In genomic region chr2:29518988-29519925, GRCh38 we compare ENCODE assay signal across 15 cellular contexts.
A peak's percentile ranks its signal among the peaks of the same experiment; 100 is the strongest.
DNase-seq lines count a peak whose midpoint lies in the region; FAIRE-seq and TF ChIP-seq lines count a peak whose summit lies in the region.
"Had no signal": no experiment of that assay in that cellular context is flagged by ENCODE, and none has a peak within 500 bp of the region (broad histone marks: within the 10 kb centered on the region; RNA-seq: fewer than 3 reads in every experiment).

No MANE protein-coding gene starts in this region.

- peaks cover 6% of the 10 kb centered on the region for H3K27me3 Mint-ChIP-seq in activated CD4-positive, alpha-beta memory T cell treated with anti-CD3 and anti-CD28 coated beads, Interleukin-2, amount 10 ng/mL, durations not matched to agents 7 days and 5 days

- DNase-seq in MV-4-11 (lab: John Stamatoyannopoulos, UW), result peak; percentile 59
- DNase-seq in fibroblast of gingiva (ENCODE audit: low read depth), result peak; percentile 81
- DNase-seq in non-pigmented ciliary epithelial cell (ENCODE audit: low read depth), result peak; percentile 42
- no peak for DNase-seq in activated CD4-positive, alpha-beta memory T cell treated with anti-CD3 and anti-CD28 coated beads, Interleukin-2, amount 10 ng/mL, durations not matched to agents 7 days and 5 days
- DNase-seq in amygdala (lab: John Stamatoyannopoulos, UW), result no peak
- no peak for DNase-seq in activated gamma-delta T cell (lab: John Stamatoyannopoulos, UW)
- DNase-seq in GM12892 (ENCODE audit: insufficient read length), result no peak
- DNase-seq: activated gamma-delta T cell treated with Interleukin-2 at 50 U/mL for 16 hours; esophagus squamous epithelium; naive thymus-derived CD4-positive, alpha-beta T cell; NCI-H187; NCI-H748 treated with DMSO at 0.1 percent for 48 hours; right cardiac atrium had no signal

- CTCF ChIA-PET in activated CD4-positive, alpha-beta memory T cell treated with anti-CD3 and anti-CD28 coated beads, Interleukin-2, amount 10 ng/mL, durations not matched to agents 7 days and 5 days (lab: Charles Lee), result no interaction called here

- H3K4me3 Mint-ChIP-seq in activated CD4-positive, alpha-beta memory T cell treated with anti-CD3 and anti-CD28 coated beads, Interleukin-2, amount 10 ng/mL, durations not matched to agents 7 days and 5 days, result no peak overlapping the region
- H3K4me3 Mint-ChIP-seq: naive thymus-derived CD4-positive, alpha-beta T cell had no signal

- no peaks in the 10 kb centered on the region for H4K20me1 ChIP-seq in BLaER1 treated with 17β-estradiol and CSF1 and Interleukin-3, amounts not matched to agents 10 nM and 100 nM

- no peaks in the 10 kb centered on the region for H3K36me3 ChIP-seq in BLaER1 treated with 17β-estradiol and CSF1 and Interleukin-3, amounts not matched to agents 10 nM and 100 nM
- H3K36me3 ChIP-seq: esophagus squamous epithelium had no signal

- H3K27me3 ChIP-seq in BLaER1 treated with 17β-estradiol and CSF1 and Interleukin-3, amounts not matched to agents 10 nM and 100 nM, result no peaks in the 10 kb centered on the region

- H3K36me3 Mint-ChIP-seq in activated CD4-positive, alpha-beta memory T cell treated with anti-CD3 and anti-CD28 coated beads, Interleukin-2, amount 10 ng/mL, durations not matched to agents 7 days and 5 days (ENCODE audit: low read depth), result no peaks in the 10 kb centered on the region
- H3K36me3 Mint-ChIP-seq: naive thymus-derived CD4-positive, alpha-beta T cell had no signal

- POLR2A ChIA-PET in activated CD4-positive, alpha-beta memory T cell treated with anti-CD3 and anti-CD28 coated beads, Interleukin-2, amount 10 ng/mL, durations not matched to agents 7 days and 5 days (lab: Charles Lee), result no interaction called here

- no peak overlapping the region for H3K4me3 ChIP-seq in BLaER1 treated with 17β-estradiol and CSF1 and Interleukin-3, amounts not matched to agents 10 nM and 100 nM
- H3K4me3 ChIP-seq: esophagus squamous epithelium had no signal

- no peak for FAIRE-seq in GM12892 (lab: Jason Lieb, UNC)
- FAIRE-seq: islet of Langerhans had no signal

- no peak for TF ChIP-seq POLR2A in GM12892 (IDR thresholded peaks at IDR 0.05; ENCODE audit: low read depth, low read length)

- H3K4me1 Mint-ChIP-seq in activated CD4-positive, alpha-beta memory T cell treated with anti-CD3 and anti-CD28 coated beads, Interleukin-2, amount 10 ng/mL, durations not matched to agents 7 days and 5 days, result no peaks in the 10 kb centered on the region

- no peak overlapping the region for H3K27ac Mint-ChIP-seq in activated CD4-positive, alpha-beta memory T cell treated with anti-CD3 and anti-CD28 coated beads, Interleukin-2, amount 10 ng/mL, durations not matched to agents 7 days and 5 days
- H3K27ac Mint-ChIP-seq: naive thymus-derived CD4-positive, alpha-beta T cell had no signal

- no peaks in the 10 kb centered on the region for H3K9me3 Mint-ChIP-seq in activated CD4-positive, alpha-beta memory T cell treated with anti-CD3 and anti-CD28 coated beads, Interleukin-2, amount 10 ng/mL, durations not matched to agents 7 days and 5 days

- peaks cover 0 to 30% (median 14%) of the 10 kb centered on the region in 10 experiments; a peak in 8 of 20 replicates for H3K4me1 ChIP-seq in BLaER1 treated with 17β-estradiol and CSF1 and Interleukin-3, amounts not matched to agents 10 nM and 100 nM

- no peak overlapping the region for H3K9ac ChIP-seq in BLaER1 treated with 17β-estradiol and CSF1 and Interleukin-3, amounts not matched to agents 10 nM and 100 nM

- H3K4me2 ChIP-seq in BLaER1 treated with 17β-estradiol and CSF1 and Interleukin-3, amounts not matched to agents 10 nM and 100 nM, result peak overlapping the region in 7 of 11 experiments; percentile 4 to 57 (median 43); a peak in 8 of 22 replicates

- H3K9me3 ChIP-seq in BLaER1 treated with 17β-estradiol and CSF1 and Interleukin-3, amounts not matched to agents 10 nM and 100 nM (replicated peaks in 1 of 11), result no peaks in the 10 kb centered on the region
- H3K9me3 ChIP-seq: esophagus squamous epithelium had no signal

- H3K27ac ChIP-seq in BLaER1 treated with 17β-estradiol and CSF1 and Interleukin-3, amounts not matched to agents 10 nM and 100 nM, result peak overlapping the region in 5 of 11 experiments; percentile 13 to 33 (median 20); a peak in 2 of 22 replicates
- H3K27ac ChIP-seq: esophagus squamous epithelium had no signal

Comparison
In these comparisons a context has a peak if more than half of its experiments do, and no peak if none do; other contexts are left out.
1. DNase-seq: peak in MV-4-11 (single experiment), fibroblast of gingiva (single experiment) and non-pigmented ciliary epithelial cell (single experiment); none in activated CD4-positive, alpha-beta memory T cell treated with anti-CD3 and anti-CD28 coated beads, Interleukin-2, amount 10 ng/mL, durations not matched to agents 7 days and 5 days (single experiment), amygdala (0 of 56), activated gamma-delta T cell (single experiment) and GM12892 (single experiment).